3 cellular contexts compared by ENCODE assay signal in the genomic region with DNA sequence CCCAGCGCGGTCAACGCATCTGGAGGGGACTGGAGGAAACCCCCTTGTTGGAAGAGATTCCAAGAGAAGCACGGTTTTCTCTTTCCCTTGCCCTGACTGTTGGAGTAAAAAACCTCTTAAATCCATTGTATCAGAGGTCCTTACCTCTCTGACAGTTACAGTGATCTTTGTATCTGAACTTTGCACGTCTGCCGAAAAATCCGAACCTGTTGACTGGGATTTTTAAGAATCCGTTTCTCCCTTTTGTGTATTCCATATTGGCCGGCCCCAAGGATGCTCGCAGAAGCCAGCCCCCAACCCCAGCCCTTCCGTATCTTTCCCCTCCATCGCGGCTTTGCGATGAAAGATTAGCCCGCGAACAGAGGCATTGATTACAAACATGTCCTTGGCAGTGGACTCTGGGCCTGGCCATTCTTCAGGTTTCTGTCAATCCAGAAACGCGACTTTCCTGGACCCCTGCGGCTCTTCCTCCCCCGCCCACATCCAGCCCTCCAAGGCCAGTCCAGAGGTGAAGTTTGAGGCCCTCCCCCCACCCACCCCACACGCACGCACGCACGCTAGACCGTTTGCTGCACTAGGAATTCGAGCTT.
A peak's percentile ranks its signal among the peaks of the same experiment; 100 is the strongest.
TF ChIP-seq lines count a peak whose summit lies in the region.

No MANE protein-coding gene starts in this region.

TF ChIP-seq in SK-N-SH, 30 proteins besides CTCF, POLR2A, EP300 and RAD21:
- TF ChIP-seq EZH2phosphoT487 (IDR thresholded peaks at IDR 0.05; ENCODE audit: borderline replicate concordance, low read depth) (no peak), FOSL2 (IDR thresholded peaks at IDR 0.05; ENCODE audit: borderline replicate concordance, low read depth) (no peak), SMC3 (IDR thresholded peaks at IDR 0.05; ENCODE audit: low read depth, low read length) (no peak), JUND (IDR thresholded peaks at IDR 0.05) (no peak), MAX (IDR thresholded peaks at IDR 0.05; ENCODE audit: low read depth) (no peak), ELF1 (IDR thresholded peaks at IDR 0.05) (no peak), TAF1 (IDR thresholded peaks at IDR 0.05; ENCODE audit: borderline replicate concordance, low read depth, low read length) (no peak), FOXM1 (IDR thresholded peaks at IDR 0.05; ENCODE audit: low read depth) (no peak), TEAD4 (IDR thresholded peaks at IDR 0.05; ENCODE audit: borderline replicate concordance, insufficient read depth) (no peak), CHD2 (IDR thresholded peaks at IDR 0.05; ENCODE audit: low read length, partially characterized antibody) (no peak), PBX3 (IDR thresholded peaks at IDR 0.05) (no peak)
- TF ChIP-seq, protein P1, sequence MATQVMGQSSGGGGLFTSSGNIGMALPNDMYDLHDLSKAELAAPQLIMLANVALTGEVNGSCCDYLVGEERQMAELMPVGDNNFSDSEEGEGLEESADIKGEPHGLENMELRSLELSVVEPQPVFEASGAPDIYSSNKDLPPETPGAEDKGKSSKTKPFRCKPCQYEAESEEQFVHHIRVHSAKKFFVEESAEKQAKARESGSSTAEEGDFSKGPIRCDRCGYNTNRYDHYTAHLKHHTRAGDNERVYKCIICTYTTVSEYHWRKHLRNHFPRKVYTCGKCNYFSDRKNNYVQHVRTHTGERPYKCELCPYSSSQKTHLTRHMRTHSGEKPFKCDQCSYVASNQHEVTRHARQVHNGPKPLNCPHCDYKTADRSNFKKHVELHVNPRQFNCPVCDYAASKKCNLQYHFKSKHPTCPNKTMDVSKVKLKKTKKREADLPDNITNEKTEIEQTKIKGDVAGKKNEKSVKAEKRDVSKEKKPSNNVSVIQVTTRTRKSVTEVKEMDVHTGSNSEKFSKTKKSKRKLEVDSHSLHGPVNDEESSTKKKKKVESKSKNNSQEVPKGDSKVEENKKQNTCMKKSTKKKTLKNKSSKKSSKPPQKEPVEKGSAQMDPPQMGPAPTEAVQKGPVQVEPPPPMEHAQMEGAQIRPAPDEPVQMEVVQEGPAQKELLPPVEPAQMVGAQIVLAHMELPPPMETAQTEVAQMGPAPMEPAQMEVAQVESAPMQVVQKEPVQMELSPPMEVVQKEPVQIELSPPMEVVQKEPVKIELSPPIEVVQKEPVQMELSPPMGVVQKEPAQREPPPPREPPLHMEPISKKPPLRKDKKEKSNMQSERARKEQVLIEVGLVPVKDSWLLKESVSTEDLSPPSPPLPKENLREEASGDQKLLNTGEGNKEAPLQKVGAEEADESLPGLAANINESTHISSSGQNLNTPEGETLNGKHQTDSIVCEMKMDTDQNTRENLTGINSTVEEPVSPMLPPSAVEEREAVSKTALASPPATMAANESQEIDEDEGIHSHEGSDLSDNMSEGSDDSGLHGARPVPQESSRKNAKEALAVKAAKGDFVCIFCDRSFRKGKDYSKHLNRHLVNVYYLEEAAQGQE (IDR thresholded peaks at IDR 0.05; ENCODE audit: low read depth, low read length): no peak
- TF ChIP-seq, protein P2, sequence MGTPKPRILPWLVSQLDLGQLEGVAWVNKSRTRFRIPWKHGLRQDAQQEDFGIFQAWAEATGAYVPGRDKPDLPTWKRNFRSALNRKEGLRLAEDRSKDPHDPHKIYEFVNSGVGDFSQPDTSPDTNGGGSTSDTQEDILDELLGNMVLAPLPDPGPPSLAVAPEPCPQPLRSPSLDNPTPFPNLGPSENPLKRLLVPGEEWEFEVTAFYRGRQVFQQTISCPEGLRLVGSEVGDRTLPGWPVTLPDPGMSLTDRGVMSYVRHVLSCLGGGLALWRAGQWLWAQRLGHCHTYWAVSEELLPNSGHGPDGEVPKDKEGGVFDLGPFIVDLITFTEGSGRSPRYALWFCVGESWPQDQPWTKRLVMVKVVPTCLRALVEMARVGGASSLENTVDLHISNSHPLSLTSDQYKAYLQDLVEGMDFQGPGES (IDR thresholded peaks at IDR 0.05; ENCODE audit: low read depth, low read length): no peak

TF ChIP-seq in SK-N-SH treated with all-trans-retinoic acid at 6 μM for 48 hours, 23 proteins besides CTCF, POLR2A, EP300 and RAD21:
- no peak for TF ChIP-seq OSR1 (CRISPR knock-in tag; IDR thresholded peaks at IDR 0.05)
- TF ChIP-seq ZFP30 (CRISPR knock-in tag; IDR thresholded peaks at IDR 0.05): no peak
- no peak for TF ChIP-seq BACH2 (CRISPR knock-in tag; IDR thresholded peaks at IDR 0.05; ENCODE audit: borderline replicate concordance)
- no peak for TF ChIP-seq SNAI2 (CRISPR knock-in tag; IDR thresholded peaks at IDR 0.05)
- no peak for TF ChIP-seq RARB (CRISPR knock-in tag; IDR thresholded peaks at IDR 0.05)
- TF ChIP-seq PPARA (CRISPR knock-in tag; IDR thresholded peaks at IDR 0.05; ENCODE audit: borderline replicate concordance): no peak
- TF ChIP-seq POU6F1 (CRISPR knock-in tag; IDR thresholded peaks at IDR 0.05; ENCODE audit: borderline replicate concordance, low read depth): no peak

TF ChIP-seq in GM23338, 12 proteins besides CTCF, POLR2A, EP300 and RAD21:
- TF ChIP-seq EZH2 (IDR thresholded peaks at IDR 0.05; ENCODE audit: low read depth, unreplicated experiment) (peak; percentile 9), CREB1 (CRISPR knock-in tag; IDR thresholded peaks at IDR 0.05; ENCODE audit: low read depth) (no peak)
